ENCODE assay signal across 24 cellular contexts in the genomic region with DNA sequence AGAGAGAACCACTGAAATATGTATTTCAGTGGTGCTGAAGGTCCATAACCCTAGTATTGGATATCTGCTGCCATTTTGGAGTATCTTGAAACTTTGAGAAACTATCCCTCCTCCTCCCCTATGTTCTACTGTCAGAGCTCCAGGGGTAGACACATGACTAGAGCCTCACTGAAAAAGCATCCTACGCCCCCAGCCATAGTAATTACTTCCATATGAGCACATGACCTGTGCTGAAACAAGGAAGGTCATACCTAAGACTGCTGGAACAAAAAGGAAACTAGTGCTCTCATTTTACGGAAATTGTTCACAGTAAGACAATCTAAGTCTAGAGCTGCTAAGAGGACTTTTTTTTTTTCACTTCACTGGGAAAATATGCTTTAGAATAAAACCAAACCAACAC. TPM values are rescaled to one million over a fixed set of nuclear protein-coding genes. Genes with fewer than 3 reads are reported as not detected.
"Had no signal": no experiment of that assay in that cellular context is flagged by ENCODE, and none has a peak within 500 bp of the region (broad histone marks: within the 10 kb centered on the region; RNA-seq: fewer than 3 reads in every experiment).

No MANE protein-coding gene starts in this region.

- H3K27me3 Mint-ChIP-seq: activated CD4-positive, alpha-beta T cell treated with anti-CD3 and anti-CD28 coated beads, Interleukin-2, amount 10 ng/mL, durations not matched to agents 24 days and 14 days; activated CD8-positive, alpha-beta memory T cell treated with anti-CD3 and anti-CD28 coated beads, Interleukin-2, amount 10 ng/mL, durations not matched to agents 7 days and 5 days; activated naive CD4-positive, alpha-beta T cell treated with anti-CD3 and anti-CD28 coated beads, Interleukin-2, amount 50 U/mL, for 24 hours; activated T-cell treated with anti-CD3 and anti-CD28 coated beads, Interleukin-2, amount 50 U/mL, for 24 hours had no signal

- H3K9me3 ChIP-seq: ascending aorta, body of pancreas had no signal

- H3K36me3 Mint-ChIP-seq: activated CD8-positive, alpha-beta memory T cell treated with anti-CD3 and anti-CD28 coated beads, Interleukin-2, amount 10 ng/mL, durations not matched to agents 7 days and 5 days; activated naive CD4-positive, alpha-beta T cell treated with anti-CD3 and anti-CD28 coated beads, Interleukin-2, amount 50 U/mL, for 24 hours had no signal

- H3K4me1 ChIP-seq: ascending aorta, body of pancreas had no signal

- DNase-seq: activated B cell treated with CpG ODN at 0.5 μM for 24 hours; activated CD4-positive, alpha-beta T cell treated with anti-CD3 and anti-CD28 coated beads for 1 hour; activated CD4-positive, alpha-beta T cell treated with anti-CD3 and anti-CD28 coated beads, Interleukin-2, amount 10 ng/mL, durations not matched to agents 24 days and 14 days; activated CD4-positive, alpha-beta T cell treated with anti-CD3 and anti-CD28 coated beads, Interleukin-2, amount 50 U/mL, for 48 hours; activated CD8-positive, alpha-beta memory T cell treated with anti-CD3 and anti-CD28 coated beads, Interleukin-2, amount 10 ng/mL, durations not matched to agents 7 days and 5 days; activated effector memory CD4-positive, alpha-beta T cell treated with Interleukin-2 at 50 U/mL for 16 hours; activated naive CD4-positive, alpha-beta T cell; activated T-cell treated with anti-CD3 and anti-CD28 coated beads, Interleukin-2, amount 50 U/mL, for 24 hours; amniotic stem cell; body of pancreas; central memory CD4-positive, alpha-beta T cell; Kasumi-1; NCI-H1048; NCI-H146; NCI-H187 treated with DMSO at 0.1 percent for 48 hours; NCI-H2081 treated with DMSO at 0.1 percent for 48 hours; NCI-H2227 treated with DMSO at 0.1 percent for 48 hours; NCI-H526; RPMI8226; T-helper 17 cell; T1000 had no signal

- H3K36me3 ChIP-seq: ascending aorta had no signal

- H3K4me3 ChIP-seq: ascending aorta, body of pancreas had no signal

- H3K4me3 Mint-ChIP-seq: activated B cell treated with CpG ODN at 0.5 μM for 24 hours; activated CD4-positive, alpha-beta T cell treated with anti-CD3 and anti-CD28 coated beads, Interleukin-2, amount 10 ng/mL, durations not matched to agents 24 days and 14 days; activated CD8-positive, alpha-beta memory T cell treated with anti-CD3 and anti-CD28 coated beads, Interleukin-2, amount 10 ng/mL, durations not matched to agents 7 days and 5 days; activated naive CD4-positive, alpha-beta T cell treated with anti-CD3 and anti-CD28 coated beads, Interleukin-2, amount 50 U/mL, for 24 hours; activated T-cell treated with anti-CD3 and anti-CD28 coated beads, Interleukin-2, amount 50 U/mL, for 24 hours; activated T-helper 1 cell treated with anti-CD3 and anti-CD28 coated beads, Interleukin-12 subunit alpha, Interleukin-12 subunit beta, Interleukin-2, Interleukin-4 antibody, amounts not matched to agents 30 ng/mL and 10 ng/mL and 1 ng/mL, durations not matched to agents 14 hours and 24 hours and 36 hours; T-helper 17 cell had no signal

- H3K4me1 Mint-ChIP-seq: activated B cell treated with CpG ODN at 0.5 μM for 24 hours; activated CD4-positive, alpha-beta T cell treated with anti-CD3 and anti-CD28 coated beads, Interleukin-2, amount 10 ng/mL, durations not matched to agents 24 days and 14 days; activated CD8-positive, alpha-beta memory T cell treated with anti-CD3 and anti-CD28 coated beads, Interleukin-2, amount 10 ng/mL, durations not matched to agents 7 days and 5 days; activated naive CD4-positive, alpha-beta T cell treated with anti-CD3 and anti-CD28 coated beads, Interleukin-2, amount 50 U/mL, for 24 hours; T-helper 17 cell had no signal

- H3K27ac ChIP-seq: ascending aorta, body of pancreas had no signal

- H3K27me3 ChIP-seq: ascending aorta, body of pancreas had no signal

- H3K27ac Mint-ChIP-seq: activated B cell treated with CpG ODN at 0.5 μM for 24 hours; activated CD4-positive, alpha-beta T cell treated with anti-CD3 and anti-CD28 coated beads, Interleukin-2, amount 10 ng/mL, durations not matched to agents 24 days and 14 days; activated CD8-positive, alpha-beta memory T cell treated with anti-CD3 and anti-CD28 coated beads, Interleukin-2, amount 10 ng/mL, durations not matched to agents 7 days and 5 days; activated naive CD4-positive, alpha-beta T cell treated with anti-CD3 and anti-CD28 coated beads, Interleukin-2, amount 50 U/mL, for 24 hours; activated T-cell treated with anti-CD3 and anti-CD28 coated beads, Interleukin-2, amount 50 U/mL, for 24 hours; activated T-helper 1 cell treated with anti-CD3 and anti-CD28 coated beads, Interleukin-12 subunit alpha, Interleukin-12 subunit beta, Interleukin-2, Interleukin-4 antibody, amounts not matched to agents 30 ng/mL and 10 ng/mL and 1 ng/mL, durations not matched to agents 14 hours and 24 hours and 36 hours; T-helper 17 cell had no signal

- H3K9me3 Mint-ChIP-seq: activated B cell treated with CpG ODN at 0.5 μM for 24 hours; activated CD4-positive, alpha-beta T cell treated with anti-CD3 and anti-CD28 coated beads, Interleukin-2, amount 10 ng/mL, durations not matched to agents 24 days and 14 days; activated naive CD4-positive, alpha-beta T cell treated with anti-CD3 and anti-CD28 coated beads, Interleukin-2, amount 50 U/mL, for 24 hours; activated T-cell treated with anti-CD3 and anti-CD28 coated beads, Interleukin-2, amount 50 U/mL, for 24 hours; activated T-helper 1 cell treated with anti-CD3 and anti-CD28 coated beads, Interleukin-12 subunit alpha, Interleukin-12 subunit beta, Interleukin-2, Interleukin-4 antibody, amounts not matched to agents 30 ng/mL and 10 ng/mL and 1 ng/mL, durations not matched to agents 14 hours and 24 hours and 36 hours had no signal

RNA-seq across cellular contexts. Expression of gene MAPK10, which starts 42.0 kb away (rescaled TPM):
- total RNA-seq: activated CD4-positive, alpha-beta T cell treated with anti-CD3 and anti-CD28 coated beads, Interleukin-2, amount 10 ng/mL, durations not matched to agents 24 days and 14 days; activated CD8-positive, alpha-beta memory T cell treated with anti-CD3 and anti-CD28 coated beads, Interleukin-2, amount 10 ng/mL, durations not matched to agents 7 days and 5 days; activated T-helper 1 cell treated with anti-CD3 and anti-CD28 coated beads, Interleukin-12 subunit alpha, Interleukin-12 subunit beta, Interleukin-2, Interleukin-4 antibody, amounts not matched to agents 30 ng/mL and 10 ng/mL and 1 ng/mL, durations not matched to agents 14 hours and 24 hours and 36 hours had no signal
